In genomic region chr19:39845621-39846175, GRCh38 we compare ENCODE assay signal across 8 cellular contexts. TPM values are rescaled to one million over a fixed set of nuclear protein-coding genes. Genes with fewer than 3 reads are reported as not detected.
DNase-seq lines count a peak whose midpoint lies in the region; ATAC-seq and TF ChIP-seq lines count a peak whose summit lies in the region.

No MANE protein-coding gene starts in this region.

- DNase-seq in HCEC 1CT, result peak; percentile 32
- peak; percentile 84 for DNase-seq in Panc1 (ENCODE audit: low read depth, low spot score)
- DNase-seq in dermis blood vessel endothelial cell, result peak; percentile 44
- peak; percentile 60 for DNase-seq in mesendoderm
- DNase-seq in uterus, result no peak
- no peak for DNase-seq in pons (ENCODE audit: low spot score)

- no peak overlapping the region for H3K18ac ChIP-seq in mesendoderm (ENCODE audit: low read length)

- peak overlapping the region; percentile 98 for H3K56ac ChIP-seq in mesendoderm (ENCODE audit: low read length)

- POLR2A ChIA-PET in Panc1 (lab: Charles Lee), result interaction anchor here (0.6 to 6.8 kb wide), 40 partner anchors 10 to 1493 kb away, joined by 3 to 177 read pairs (median 6); partner anchors contain the start of genes DYRK1B, EID2, EID2B and PSMC4

- CTCF ChIA-PET in Panc1 (lab: Charles Lee), result interaction anchor here (0.6 to 7.7 kb wide), 42 partner anchors 12 to 1212 kb away, joined by 3 to 357 read pairs (median 4); partner anchors contain the start of genes DLL3, DYRK1B, EID2B and MED29

- no peak overlapping the region for H4K8ac ChIP-seq in mesendoderm (ENCODE audit: low read depth, low read length)

- TF ChIP-seq CTCF in Panc1 (IDR thresholded peaks at IDR 0.05) (no peak), uterus (IDR thresholded peaks at IDR 0.05) (no peak)

- no peak overlapping the region for H2BK15ac ChIP-seq in mesendoderm (replicated peaks; ENCODE audit: low read depth)

- ATAC-seq in Panc1 (peak; percentile 49), GM18502 (IDR thresholded peaks at IDR 0.05; ENCODE audit: poor library complexity, unreplicated experiment) (no peak)

- H3K27me3 ChIP-seq in BLaER1 treated with 17β-estradiol and CSF1 and Interleukin-3, amounts not matched to agents 10 nM and 100 nM, result no peaks in the 10 kb centered on the region
- H3K27me3 ChIP-seq in Panc1 (ENCODE audit: control insufficient read depth, insufficient read depth, low read length) (no peaks in the 10 kb centered on the region), mesendoderm (ENCODE audit: insufficient read depth, low read length, poor library complexity) (no peaks in the 10 kb centered on the region), uterus (no peaks in the 10 kb centered on the region)

- peak overlapping the region; percentile 84 to 97 (median 90) for H3K9ac ChIP-seq in BLaER1 treated with 17β-estradiol and CSF1 and Interleukin-3, amounts not matched to agents 10 nM and 100 nM
- H3K9ac ChIP-seq in mesendoderm (ENCODE audit: low read length), result peak overlapping the region; percentile 99

- H3K4me1 ChIP-seq in BLaER1 treated with 17β-estradiol and CSF1 and Interleukin-3, amounts not matched to agents 10 nM and 100 nM, result peaks cover 39 to 51% (median 46%) of the 10 kb centered on the region in 10 experiments
- peaks cover 61% of the 10 kb centered on the region for H3K4me1 ChIP-seq in Panc1 (ENCODE audit: control insufficient read depth, insufficient read depth, low read length)
- H3K4me1 ChIP-seq in mesendoderm (ENCODE audit: control insufficient read depth, low read depth, low read length), result peaks cover 15% of the 10 kb centered on the region
- H3K4me1 ChIP-seq in uterus, result no peaks in the 10 kb centered on the region

- H2BK5ac ChIP-seq in mesendoderm (ENCODE audit: low read length), result no peak overlapping the region

- TF ChIP-seq POLR2A in uterus (IDR thresholded peaks at IDR 0.05), result no peak

- TSS peak; percentile 81 for BruUV-seq in Panc1 (replicated peaks; lab: Mats Ljungman, UMichigan)

- peaks cover 52% of the 10 kb centered on the region for H3K79me2 ChIP-seq in mesendoderm (ENCODE audit: control insufficient read depth, insufficient read depth, low read length)

- in situ Hi-C loops in Panc1 (cut with HindIII; ENCODE audit: low pct_unique_long_range_greater_than_20kb, low sequenced_read_pairs), result loop anchor here (10.0 kb wide), 1 partner anchor 209 kb away; the partner anchor contains the start of gene ZNF780B

- H3K36me3 ChIP-seq in BLaER1 treated with 17β-estradiol and CSF1 and Interleukin-3, amounts not matched to agents 10 nM and 100 nM, result peaks cover 0 to 16% (median 9%) of the 10 kb centered on the region in 11 experiments; a peak in 18 of 22 replicates
- H3K36me3 ChIP-seq in Panc1 (ENCODE audit: control insufficient read depth, insufficient read depth, low read length) (peaks cover 10% of the 10 kb centered on the region), mesendoderm (ENCODE audit: control insufficient read depth, insufficient read depth, low read length) (no peaks in the 10 kb centered on the region), uterus (no peaks in the 10 kb centered on the region)

- H4K20me1 ChIP-seq in BLaER1 treated with 17β-estradiol and CSF1 and Interleukin-3, amounts not matched to agents 10 nM and 100 nM, result peaks cover 7 to 54% (median 50%) of the 10 kb centered on the region in 11 experiments; a peak in 21 of 22 replicates

- WGBS in mesendoderm (ENCODE audit: extremely low coverage, insufficient coverage, low lambda C conversion rate), result no CpG with 5 or more reads among the region's 26 CpGs

- peak overlapping the region; percentile 87 to 98 (median 95) for H3K4me2 ChIP-seq in BLaER1 treated with 17β-estradiol and CSF1 and Interleukin-3, amounts not matched to agents 10 nM and 100 nM
- H3K4me2 ChIP-seq in mesendoderm (ENCODE audit: low read length), result peak overlapping the region; percentile 98

- no peak overlapping the region for H2BK120ac ChIP-seq in mesendoderm (ENCODE audit: low read depth, low read length)

- H4K5ac ChIP-seq in mesendoderm (ENCODE audit: low read length), result no peak overlapping the region

- peak overlapping the region; percentile 89 for H3K23ac ChIP-seq in mesendoderm (ENCODE audit: low read length)

- H3K27ac ChIP-seq in BLaER1 treated with 17β-estradiol and CSF1 and Interleukin-3, amounts not matched to agents 10 nM and 100 nM, result peak overlapping the region; percentile 37 to 88 (median 82); a peak in 21 of 22 replicates
- peak overlapping the region; percentile 83 for H3K27ac ChIP-seq in Panc1 (ENCODE audit: low read length)
- peak overlapping the region; percentile 33 for H3K27ac ChIP-seq in mesendoderm (ENCODE audit: low read depth, low read length)
- H3K27ac ChIP-seq in uterus, result peak overlapping the region; percentile 84

- H3K9me3 ChIP-seq in BLaER1 treated with 17β-estradiol and CSF1 and Interleukin-3, amounts not matched to agents 10 nM and 100 nM (replicated peaks in 1 of 11), result no peaks in the 10 kb centered on the region
- H3K9me3 ChIP-seq in Panc1 (ENCODE audit: control insufficient read depth, insufficient read depth, low read depth, low read length) (no peaks in the 10 kb centered on the region), uterus (no peaks in the 10 kb centered on the region)

- intact Hi-C loops in Panc1 (cut with micrococcal nuclease; ENCODE audit: unreplicated experiment) (loop anchor here (2.0 kb wide), 1 partner anchor 125 kb away; the partner anchor contains the start of gene PSMC4), uterus (cut with DNase I; ENCODE audit: low total_unique reads) (no loop called here)

- peaks cover 9% of the 10 kb centered on the region for H3K79me1 ChIP-seq in mesendoderm (ENCODE audit: low read length)

- H3K4ac ChIP-seq in mesendoderm (ENCODE audit: low read depth, low read length), result no peak overlapping the region

- H2AK5ac ChIP-seq in mesendoderm (ENCODE audit: low read length), result no peak overlapping the region

- peak overlapping the region; percentile 69 to 99 (median 92) for H3K4me3 ChIP-seq in BLaER1 treated with 17β-estradiol and CSF1 and Interleukin-3, amounts not matched to agents 10 nM and 100 nM
- H3K4me3 ChIP-seq in Panc1 (ENCODE audit: low read depth in 2 of 2, low read length in 2 of 2) (peak overlapping the region; percentile 35 to 52), mesendoderm (ENCODE audit: low read length) (peak overlapping the region; percentile 99), uterus (peak overlapping the region; percentile 77 to 98)

RNA-seq across cellular contexts. Expression of gene FBL, which starts 0.5 kb away (rescaled TPM):
- 4,927 TPM for total RNA-seq in Panc1 (2021; ENCODE audit: unreplicated experiment)
- polyA plus RNA-seq in Panc1 (2012; ENCODE audit: insufficient read length), result 6,160 TPM
- total RNA-seq in dermis blood vessel endothelial cell, result 141 and 233 TPM in 2 replicates
- polyA plus RNA-seq in mesendoderm (2013, experiment 1 of 2), result 572 TPM
- 587 TPM for polyA plus RNA-seq in mesendoderm (2013, experiment 2 of 2)
- total RNA-seq in uterus, result 100 to 1,000 TPM in 3 of 4 donors, 10 to 100 TPM in 1; 71.7 to 327 (median 277) TPM

RNA-seq across cellular contexts. Expression of gene DYRK1B, which starts 11.7 kb away (rescaled TPM):
- 322 TPM for total RNA-seq in Panc1 (2021; ENCODE audit: unreplicated experiment)
- polyA plus RNA-seq in Panc1 (2012; ENCODE audit: insufficient read length), result 462 TPM
- 21.4 and 37.2 TPM in 2 replicates for total RNA-seq in dermis blood vessel endothelial cell
- 5.9 TPM for polyA plus RNA-seq in mesendoderm (2013, experiment 1 of 2)
- polyA plus RNA-seq in mesendoderm (2013, experiment 2 of 2), result 5.9 TPM
- 10 to 100 TPM in 2 of 4 donors, 1 to 10 TPM in 2; 1.3 to 15.0 (median 10.1) TPM for total RNA-seq in uterus

Comparison
In these comparisons a context has a peak if more than half of its experiments do, and no peak if none do; other contexts are left out.
1. H3K27ac ChIP-seq: peak in every context shown above with its lines; median percentile 84 in uterus; 83 in Panc1; 82 in BLaER1 treated with 17β-estradiol and CSF1 and Interleukin-3, amounts not matched to agents 10 nM and 100 nM; 33 in mesendoderm.
2. H3K4me3 ChIP-seq: peak in every context shown above with its lines; median percentile 99 in mesendoderm; 92 in BLaER1 treated with 17β-estradiol and CSF1 and Interleukin-3, amounts not matched to agents 10 nM and 100 nM; 88 in uterus; 44 in Panc1.
3. DNase-seq: peak in HCEC 1CT (single experiment), Panc1 (single experiment), dermis blood vessel endothelial cell (single experiment) and mesendoderm (single experiment); none in uterus (0 of 2) and pons (single experiment).
4. RNA of gene FBL, which starts 0.5 kb away (total RNA-seq): 4,927 TPM in Panc1 (single experiment); 71.7 to 327 TPM in uterus and 141 to 233 TPM in dermis blood vessel endothelial cell; every median in the first group is over 10 times any median in the second.